ENCODE assay signal across 14 cellular contexts in genomic region chr3:32146669-32147315, GRCh38. TPM values are rescaled to one million over a fixed set of nuclear protein-coding genes. Genes with fewer than 3 reads are reported as not detected.
DNase-seq lines count a peak whose midpoint lies in the region; ATAC-seq and TF ChIP-seq lines count a peak whose summit lies in the region.
"Had no signal": no experiment of that assay in that cellular context is flagged by ENCODE, and none has a peak within 500 bp of the region (broad histone marks: within the 10 kb centered on the region; RNA-seq: fewer than 3 reads in every experiment).

No MANE protein-coding gene starts in this region.

- H3K27me3 ChIP-seq in GM23338 (ENCODE audit: insufficient read depth) (no peaks in the 10 kb centered on the region), endodermal cell (ENCODE audit: control insufficient read depth, insufficient read depth, low read length, poor library complexity, severe bottlenecking) (no peaks in the 10 kb centered on the region), colonic mucosa (no peaks in the 10 kb centered on the region)

- H3K4me3 Mint-ChIP-seq in GM23338 (no peak overlapping the region), endodermal cell (no peak overlapping the region)
- H3K4me3 Mint-ChIP-seq: activated T-cell treated with anti-CD3 and anti-CD28 coated beads, Interleukin-2, amount 50 U/mL, for 4 hours; brain; H9 had no signal

- H3K4me2 ChIP-seq in GM23338: peak overlapping the region; percentile 40

- H3K27me3 Mint-ChIP-seq in GM23338 (ENCODE audit: insufficient read depth, low read depth, poor library complexity): peaks cover 9% of the 10 kb centered on the region
- H3K27me3 Mint-ChIP-seq in endodermal cell (ENCODE audit: insufficient read depth): no peaks in the 10 kb centered on the region
- H3K27me3 Mint-ChIP-seq: naive thymus-derived CD4-positive, alpha-beta T cell had no signal

- no peaks in the 10 kb centered on the region for H3K9me3 ChIP-seq in endodermal cell (ENCODE audit: control insufficient read depth, low read length)
- no peaks in the 10 kb centered on the region for H3K9me3 ChIP-seq in colonic mucosa

- no peak for DNase-seq in GM23338 (ENCODE audit: low spot score)
- DNase-seq in NOMO-1 treated with dmso at 0.1 percent for 144 hours (lab: John Stamatoyannopoulos, UW; ENCODE audit: unreplicated experiment): peak; percentile 50
- peak; percentile 38 for DNase-seq in endodermal cell
- DNase-seq in sciatic nerve (ENCODE audit: low spot score): no peak
- no peak for DNase-seq in NCI-H187 treated with DMSO at 0.1 percent for 48 hours (lab: John Stamatoyannopoulos, UW)
- no peak for DNase-seq in colonic mucosa
- DNase-seq: activated T-cell treated with anti-CD3 and anti-CD28 coated beads, Interleukin-2, amount 50 U/mL, for 4 hours; H9; naive thymus-derived CD4-positive, alpha-beta T cell; stimulated activated CD4-positive, alpha-beta T cell treated with anti-CD3 and anti-CD28 coated beads, Interleukin-12 subunit alpha, Interleukin-12 subunit beta, amount 100 ng/mL, for 4 hours; stimulated activated CD8-positive, alpha-beta memory T cell treated with anti-CD3 and anti-CD28 coated beads, Interleukin-4, amount 100 ng/mL, for 48 hours; T-helper 9 cell had no signal

- H3K4me1 Mint-ChIP-seq in GM23338 (peaks cover 25% of the 10 kb centered on the region), endodermal cell (peaks cover 11% of the 10 kb centered on the region)

- ATAC-seq in GM23338 (no peak), sciatic nerve (peak; percentile 92), HG02678 (IDR thresholded peaks at IDR 0.05; ENCODE audit: unreplicated experiment) (no peak)
- ATAC-seq: activated T-cell treated with anti-CD3 and anti-CD28 coated beads, Interleukin-2, amount 50 U/mL, for 4 hours; naive thymus-derived CD4-positive, alpha-beta T cell had no signal

- H3K4me1 ChIP-seq in GM23338 (ENCODE audit: insufficient read depth): peaks cover 26% of the 10 kb centered on the region
- no peaks in the 10 kb centered on the region for H3K4me1 ChIP-seq in endodermal cell (ENCODE audit: control insufficient read depth, insufficient read depth, low read length)
- H3K4me1 ChIP-seq in colonic mucosa: no peaks in the 10 kb centered on the region

- H3K9ac ChIP-seq in endodermal cell (ENCODE audit: extremely low read depth, low read length, poor library complexity, severe bottlenecking) (no peak overlapping the region), colonic mucosa (ENCODE audit: low read depth in 2 of 2, low read length in 2 of 2) (no peak overlapping the region)

- H3K9me2 ChIP-seq in GM23338 (ENCODE audit: insufficient read depth): no peaks in the 10 kb centered on the region

- intact Hi-C loops in sciatic nerve (cut with DNase I) (no loop called here), colonic mucosa (cut with DNase I) (loop anchor here (1.0 kb wide), 1 partner anchor 127 kb away; no protein-coding TSS in a partner anchor)

- WGBS in endodermal cell (ENCODE audit: insufficient coverage in 1 of 2, insufficient read length in 1 of 2), 2 experiments: 86 to 97% methylated on average over 3 to 7 of the region's 7 CpGs

- H3K9me3 Mint-ChIP-seq in GM23338 (no peaks in the 10 kb centered on the region), endodermal cell (no peaks in the 10 kb centered on the region)
- H3K9me3 Mint-ChIP-seq: activated T-cell treated with anti-CD3 and anti-CD28 coated beads, Interleukin-2, amount 50 U/mL, for 4 hours; brain; H9; naive thymus-derived CD4-positive, alpha-beta T cell had no signal

- no peak overlapping the region for H3K27ac Mint-ChIP-seq in GM23338
- H3K27ac Mint-ChIP-seq in endodermal cell: peak overlapping the region; percentile 28

- peak overlapping the region; percentile 20; the same call in 1 of the 2 replicates for H3K27ac ChIP-seq in GM23338 (ENCODE audit: low read depth)
- H3K27ac ChIP-seq in endodermal cell (ENCODE audit: low read depth, low read length): no peak overlapping the region
- H3K27ac ChIP-seq in colonic mucosa: no peak overlapping the region

- no peak for TF ChIP-seq CTCF in GM23338 (conservative IDR thresholded peaks at IDR 0.05; ENCODE audit: low read depth in 2 of 2)
- TF ChIP-seq CTCF in endodermal cell (conservative IDR thresholded peaks at IDR 0.05): no peak
- no peak for TF ChIP-seq CTCF in colonic mucosa (IDR thresholded peaks at IDR 0.05)

- H3K36me3 Mint-ChIP-seq in GM23338 (ENCODE audit: low read depth): no peaks in the 10 kb centered on the region; the same call in 2 of the 3 replicates
- no peaks in the 10 kb centered on the region for H3K36me3 Mint-ChIP-seq in endodermal cell (ENCODE audit: low read depth)

- no peaks in the 10 kb centered on the region for H3F3A ChIP-seq in GM23338 (replicated peaks; ENCODE audit: low read depth)

- H3K4me3 ChIP-seq in GM23338 (no peak overlapping the region), endodermal cell (ENCODE audit: low read length) (no peak overlapping the region), colonic mucosa (no peak overlapping the region)

- no peak overlapping the region for H2AFZ ChIP-seq in GM23338

- H3K79me2 ChIP-seq in GM23338 (replicated peaks; ENCODE audit: insufficient read depth): no peaks in the 10 kb centered on the region

- no peaks in the 10 kb centered on the region for H4K20me1 ChIP-seq in GM23338 (replicated peaks; ENCODE audit: insufficient read depth)

- H3K36me3 ChIP-seq in GM23338 (ENCODE audit: insufficient read depth): no peaks in the 10 kb centered on the region
- H3K36me3 ChIP-seq in endodermal cell (ENCODE audit: control insufficient read depth, insufficient read depth, low read length): no peaks in the 10 kb centered on the region
- H3K36me3 ChIP-seq in colonic mucosa: no peaks in the 10 kb centered on the region

TF ChIP-seq in GM23338, 12 proteins besides CTCF, POLR2A, EP300 and RAD21:
- TF ChIP-seq, protein P1, sequence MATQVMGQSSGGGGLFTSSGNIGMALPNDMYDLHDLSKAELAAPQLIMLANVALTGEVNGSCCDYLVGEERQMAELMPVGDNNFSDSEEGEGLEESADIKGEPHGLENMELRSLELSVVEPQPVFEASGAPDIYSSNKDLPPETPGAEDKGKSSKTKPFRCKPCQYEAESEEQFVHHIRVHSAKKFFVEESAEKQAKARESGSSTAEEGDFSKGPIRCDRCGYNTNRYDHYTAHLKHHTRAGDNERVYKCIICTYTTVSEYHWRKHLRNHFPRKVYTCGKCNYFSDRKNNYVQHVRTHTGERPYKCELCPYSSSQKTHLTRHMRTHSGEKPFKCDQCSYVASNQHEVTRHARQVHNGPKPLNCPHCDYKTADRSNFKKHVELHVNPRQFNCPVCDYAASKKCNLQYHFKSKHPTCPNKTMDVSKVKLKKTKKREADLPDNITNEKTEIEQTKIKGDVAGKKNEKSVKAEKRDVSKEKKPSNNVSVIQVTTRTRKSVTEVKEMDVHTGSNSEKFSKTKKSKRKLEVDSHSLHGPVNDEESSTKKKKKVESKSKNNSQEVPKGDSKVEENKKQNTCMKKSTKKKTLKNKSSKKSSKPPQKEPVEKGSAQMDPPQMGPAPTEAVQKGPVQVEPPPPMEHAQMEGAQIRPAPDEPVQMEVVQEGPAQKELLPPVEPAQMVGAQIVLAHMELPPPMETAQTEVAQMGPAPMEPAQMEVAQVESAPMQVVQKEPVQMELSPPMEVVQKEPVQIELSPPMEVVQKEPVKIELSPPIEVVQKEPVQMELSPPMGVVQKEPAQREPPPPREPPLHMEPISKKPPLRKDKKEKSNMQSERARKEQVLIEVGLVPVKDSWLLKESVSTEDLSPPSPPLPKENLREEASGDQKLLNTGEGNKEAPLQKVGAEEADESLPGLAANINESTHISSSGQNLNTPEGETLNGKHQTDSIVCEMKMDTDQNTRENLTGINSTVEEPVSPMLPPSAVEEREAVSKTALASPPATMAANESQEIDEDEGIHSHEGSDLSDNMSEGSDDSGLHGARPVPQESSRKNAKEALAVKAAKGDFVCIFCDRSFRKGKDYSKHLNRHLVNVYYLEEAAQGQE (IDR thresholded peaks at IDR 0.05; ENCODE audit: unreplicated experiment): no peak
- no peak for TF ChIP-seq CREB1 (CRISPR knock-in tag; IDR thresholded peaks at IDR 0.05; ENCODE audit: low read depth)
- TF ChIP-seq EZH2phosphoT487 (IDR thresholded peaks at IDR 0.05; ENCODE audit: unreplicated experiment): no peak

RNA-seq across cellular contexts. Expression of gene GPD1L, which starts 40.4 kb away (rescaled TPM):
- 6.4 and 8.4 TPM in 2 replicates for total RNA-seq in GM23338 (2014; rRNA removed; shearing (Covaris generic))
- polyA plus RNA-seq in GM23338 (2016; fragmentation: Nextera tagmentation; extraction: Ambion mirVana): 1.9 and 2.0 TPM in 2 replicates
- total RNA-seq in endodermal cell (1 to 10 TPM; 1.5 to 3.5 TPM), sciatic nerve (36.7 TPM), colonic mucosa (10 to 100 TPM; 70.3 to 78.4 TPM)
- 4.3 TPM for polyA plus RNA-seq in endodermal cell (2013, experiment 1 of 2)
- 3.4 TPM for polyA plus RNA-seq in endodermal cell (2013, experiment 2 of 2)

Comparison
In these comparisons a context has a peak if more than half of its experiments do, and no peak if none do; other contexts are left out.
1. DNase-seq: peak in NOMO-1 treated with dmso at 0.1 percent for 144 hours (single experiment) and endodermal cell (single experiment); none in GM23338 (single experiment), sciatic nerve (single experiment), NCI-H187 treated with DMSO at 0.1 percent for 48 hours (single experiment) and colonic mucosa (single experiment).